19 cellular contexts compared by ENCODE assay signal in the genomic region with DNA sequence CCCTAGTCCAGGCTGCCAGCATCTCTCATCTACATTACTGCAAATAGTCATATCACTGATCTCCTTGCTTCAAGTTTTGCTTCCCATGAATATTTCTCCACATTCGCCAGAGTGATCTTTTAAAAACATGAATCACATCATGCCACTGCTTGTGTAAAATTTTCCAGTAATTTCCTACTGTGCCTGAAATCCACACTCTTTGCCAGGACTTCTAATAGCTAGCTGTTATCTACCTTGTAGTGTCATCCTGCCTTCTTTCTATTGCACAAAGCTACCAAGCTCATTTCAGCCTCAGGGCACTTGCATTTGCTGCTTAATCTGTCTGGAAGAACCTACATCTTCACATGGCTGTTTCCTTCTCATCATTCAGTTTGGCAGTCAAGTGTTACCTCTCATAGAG.
"Had no signal": no experiment of that assay in that cellular context is flagged by ENCODE, and none has a peak within 500 bp of the region (broad histone marks: within the 10 kb centered on the region; RNA-seq: fewer than 3 reads in every experiment).

No MANE protein-coding gene starts in this region.

- H2AFZ ChIP-seq: parathyroid adenoma had no signal

- H3K36me3 ChIP-seq: neutrophil, tibial artery had no signal

- H3K27me3 ChIP-seq: tibial artery had no signal

- H3K9me3 ChIP-seq: neutrophil had no signal

- H3K9ac ChIP-seq: parathyroid adenoma had no signal

- DNase-seq: activated CD4-positive, alpha-beta T cell treated with anti-CD3 and anti-CD28 coated beads for 1 hour; activated CD4-positive, alpha-beta T cell treated with anti-CD3 and anti-CD28 coated beads, Interleukin-2, amount 50 U/mL, for 1 hour; activated CD8-positive, alpha-beta T cell treated with anti-CD3 and anti-CD28 coated beads, Interleukin-2, amount 10 ng/mL, durations not matched to agents 7 days and 5 days; activated gamma-delta T cell treated with Interleukin-2 at 50 U/mL for 16 hours; amniotic stem cell; cerebellar nuclear complex; erythroblast; glutamatergic neuron; hippocampal formation; right cardiac atrium; stimulated activated CD4-positive, alpha-beta T cell treated with anti-CD3 and anti-CD28 coated beads, Interleukin-12 subunit alpha, Interleukin-12 subunit beta, amount 100 ng/mL, for 4 hours; stimulated activated CD4-positive, alpha-beta T cell treated with anti-CD3 and anti-CD28 coated beads, Interleukin-4, amount 100 ng/mL, for 4 hours; stimulated activated naive CD8-positive, alpha-beta T cell treated with anti-CD3 and anti-CD28 coated beads, Interleukin-15, Interleukin-2, amounts not matched to agents 100 U/mL and 50 U/mL, for 24 hours; substantia nigra; T-helper 9 cell; tibial artery had no signal

- H3K27ac ChIP-seq: coronary artery, neutrophil, parathyroid adenoma, tibial artery had no signal

- ATAC-seq: activated CD8-positive, alpha-beta T cell treated with anti-CD3 and anti-CD28 coated beads, Interleukin-2, amount 10 ng/mL, durations not matched to agents 7 days and 5 days; right cardiac atrium; stimulated activated naive CD8-positive, alpha-beta T cell treated with anti-CD3 and anti-CD28 coated beads, Interleukin-15, Interleukin-2, amounts not matched to agents 100 U/mL and 50 U/mL, for 24 hours had no signal

- H3K4me3 ChIP-seq: coronary artery, tibial artery had no signal

- H3K4me1 ChIP-seq: parathyroid adenoma had no signal

- H3K79me2 ChIP-seq: parathyroid adenoma had no signal
